ENCODE assay signal across 8 cellular contexts in genomic region chr6:165729307-165729936, GRCh38.
DNase-seq lines count a peak whose midpoint lies in the region; ATAC-seq and TF ChIP-seq lines count a peak whose summit lies in the region.

No MANE protein-coding gene starts in this region.

- TF ChIP-seq CTCF in foreskin keratinocyte (conservative IDR thresholded peaks at IDR 0.05): peak; percentile 50

- peak; percentile 53 for ATAC-seq in HG02798 (IDR thresholded peaks at IDR 0.05; ENCODE audit: poor library complexity, unreplicated experiment)
- ATAC-seq in foreskin keratinocyte: no peak
- ATAC-seq in GM21423 (IDR thresholded peaks at IDR 0.05; ENCODE audit: unreplicated experiment): no peak
- no peak for ATAC-seq in GM19324 (IDR thresholded peaks at IDR 0.05; ENCODE audit: low FRiP score, unreplicated experiment)

- H3K27ac ChIP-seq in foreskin keratinocyte: no peak overlapping the region

- no peaks in the 10 kb centered on the region for H3K4me1 ChIP-seq in foreskin keratinocyte

- peak; percentile 72 for DNase-seq in activated effector memory CD4-positive, alpha-beta T cell treated with anti-CD3 and anti-CD28 coated beads, Interleukin-2, amount 50 U/mL, for 16 hours
- no peak for DNase-seq in activated effector memory CD4-positive, alpha-beta T cell treated with Interleukin-2 at 50 U/mL for 16 hours
- DNase-seq in SW480 (ENCODE audit: low spot score): peak; percentile 18
- DNase-seq in foreskin keratinocyte: no peak
- DNase-seq in stimulated activated CD4-positive, alpha-beta T cell treated with anti-CD3 and anti-CD28 coated beads, Interleukin-15, amount 100 ng/mL, for 24 hours: peak; percentile 55

- H3K27me3 ChIP-seq in foreskin keratinocyte: no peaks in the 10 kb centered on the region

Comparison
In these comparisons a context has a peak if more than half of its experiments do, and no peak if none do; other contexts are left out.
1. DNase-seq: peak in activated effector memory CD4-positive, alpha-beta T cell treated with anti-CD3 and anti-CD28 coated beads, Interleukin-2, amount 50 U/mL, for 16 hours (single experiment), SW480 (single experiment) and stimulated activated CD4-positive, alpha-beta T cell treated with anti-CD3 and anti-CD28 coated beads, Interleukin-15, amount 100 ng/mL, for 24 hours (single experiment); none in activated effector memory CD4-positive, alpha-beta T cell treated with Interleukin-2 at 50 U/mL for 16 hours (single experiment) and foreskin keratinocyte (0 of 2).